In genomic region chr1:77538956-77539509, GRCh38 we compare ENCODE assay signal across 8 cellular contexts.
DNase-seq lines count a peak whose midpoint lies in the region; ATAC-seq and FAIRE-seq lines count a peak whose summit lies in the region.

No MANE protein-coding gene starts in this region.

- H3K27ac ChIP-seq in SJCRH30 = peak overlapping the region; percentile 73

- no peaks in the 10 kb centered on the region for H3K36me3 ChIP-seq in SJCRH30

- no peaks in the 10 kb centered on the region; the same call in 1 of the 2 replicates for H3K9me3 ChIP-seq in SJCRH30 (replicated peaks)

- DNase-seq in SJCRH30 (peak; percentile 59 to 68), GM19240 (ENCODE audit: insufficient read length, low spot score) (no peak)
- no peak for DNase-seq in stimulated activated naive CD4-positive, alpha-beta T cell treated with Interleukin-2 at 50 U/mL for 16 hours (lab: John Stamatoyannopoulos, UW)
- no peak for DNase-seq in stimulated activated CD4-positive, alpha-beta T cell treated with anti-CD3 and anti-CD28 coated beads, Interleukin-4, amount 100 ng/mL, for 1 hour
- DNase-seq in activated CD4-positive, alpha-beta T cell treated with anti-CD3 and anti-CD28 coated beads for 1 hour = no peak

- FAIRE-seq in islet of Langerhans (lab: Jason Lieb, UNC) = peak; percentile 92

- H3K4me1 ChIP-seq in SJCRH30 = peaks cover 24% of the 10 kb centered on the region

- peak overlapping the region; percentile 22 for H3K4me3 ChIP-seq in SJCRH30

- ATAC-seq in GM19043 (IDR thresholded peaks at IDR 0.05; ENCODE audit: low read depth, unreplicated experiment) (peak; percentile 82), HG03066 (IDR thresholded peaks at IDR 0.05; ENCODE audit: low read depth, unreplicated experiment) (peak; percentile 82)

- no peaks in the 10 kb centered on the region for H3K27me3 ChIP-seq in SJCRH30

Comparison
In these comparisons a context has a peak if more than half of its experiments do, and no peak if none do; other contexts are left out.
1. DNase-seq: peak in SJCRH30 (2 of 2); none in GM19240 (single experiment), stimulated activated naive CD4-positive, alpha-beta T cell treated with Interleukin-2 at 50 U/mL for 16 hours (single experiment), stimulated activated CD4-positive, alpha-beta T cell treated with anti-CD3 and anti-CD28 coated beads, Interleukin-4, amount 100 ng/mL, for 1 hour (single experiment) and activated CD4-positive, alpha-beta T cell treated with anti-CD3 and anti-CD28 coated beads for 1 hour (single experiment).